Comparison of ENCODE assay signal across 9 cellular contexts in genomic region chr17:80720624-80721577, GRCh38.
DNase-seq lines count a peak whose midpoint lies in the region; ATAC-seq, FAIRE-seq and TF ChIP-seq lines count a peak whose summit lies in the region.
"Had no signal": no experiment of that assay in that cellular context is flagged by ENCODE, and none has a peak within 500 bp of the region (broad histone marks: within the 10 kb centered on the region; RNA-seq: fewer than 3 reads in every experiment).

No MANE protein-coding gene starts in this region.

- TF ChIP-seq CTCF in choroid plexus epithelial cell (conservative IDR thresholded peaks at IDR 0.05; ENCODE audit: low read depth, low read length): no peak

- DNase-seq in H54 (ENCODE audit: insufficient read length, low spot score) (peak; percentile 61), choroid plexus epithelial cell (ENCODE audit: low read depth) (peak; percentile 83), NCI-H1092 treated with DMSO at 0.1 percent for 48 hours (lab: John Stamatoyannopoulos, UW) (no peak)
- DNase-seq in activated CD4-positive, alpha-beta T cell treated with anti-CD3 and anti-CD28 coated beads for 24 hours (ENCODE audit: low read depth in 2 of 2): peak; percentile 32 to 49
- DNase-seq in stimulated activated CD4-positive, alpha-beta T cell treated with anti-CD3 and anti-CD28 coated beads, Interleukin-15, amount 100 ng/mL, for 1 hour (ENCODE audit: low read depth in 1 of 2, low spot score in 1 of 2): peak; percentile 35 to 46

- ATAC-seq in GM19035 (IDR thresholded peaks at IDR 0.05; ENCODE audit: unreplicated experiment) (no peak), HG02885 (IDR thresholded peaks at IDR 0.05; ENCODE audit: poor library complexity, unreplicated experiment) (no peak), GM19328 (IDR thresholded peaks at IDR 0.05; ENCODE audit: unreplicated experiment) (no peak)

- H3K4me3 ChIP-seq in choroid plexus epithelial cell (ENCODE audit: low read depth, low read length): no peak overlapping the region
- H3K4me3 ChIP-seq: cardiac muscle cell had no signal

- no peak for TF ChIP-seq POLR2A in H54 (IDR thresholded peaks at IDR 0.05; ENCODE audit: low read depth, low read length)

- FAIRE-seq in H54 (lab: Jason Lieb, UNC): no peak
